In the genomic region with DNA sequence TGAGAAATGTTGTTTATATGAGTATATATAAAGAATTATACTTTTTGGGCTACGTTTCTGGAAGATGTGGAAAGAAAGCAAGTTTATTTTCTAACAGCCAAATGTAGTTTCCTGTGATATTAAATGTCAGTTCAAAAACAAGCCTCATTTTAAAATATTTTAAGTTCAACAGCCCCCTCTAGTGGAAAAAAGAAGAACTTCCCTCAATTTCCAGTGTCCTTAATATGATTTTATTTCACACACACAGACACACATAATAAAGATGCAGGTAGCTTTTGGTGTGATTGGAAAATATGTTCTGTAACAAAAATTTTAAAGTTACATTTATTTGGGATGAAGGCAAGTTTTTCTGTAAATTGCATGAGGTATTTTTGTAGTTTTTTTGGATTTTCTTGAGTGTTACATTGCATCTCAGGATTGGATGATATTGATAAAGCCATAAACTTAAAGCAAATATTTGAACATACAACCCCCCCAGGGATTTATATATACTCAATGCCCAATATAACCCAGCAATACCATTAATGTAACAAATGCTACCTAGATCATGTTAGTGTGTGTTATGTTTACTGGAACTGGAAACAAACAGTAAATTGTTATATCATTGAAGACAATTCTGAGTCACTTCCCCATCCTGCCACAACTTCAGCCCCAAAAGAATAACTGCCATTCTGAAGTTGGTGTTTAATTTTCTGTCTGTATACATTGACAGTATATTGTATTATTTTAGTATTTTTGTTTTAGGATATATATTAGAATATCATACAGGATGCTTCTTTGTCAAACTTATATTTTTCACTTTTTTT, we compare ENCODE assay signal across 9 cellular contexts. TPM values are rescaled to one million over a fixed set of nuclear protein-coding genes. Genes with fewer than 3 reads are reported as not detected.
DNase-seq lines count a peak whose midpoint lies in the region; ATAC-seq and TF ChIP-seq lines count a peak whose summit lies in the region.
"Had no signal": no experiment of that assay in that cellular context is flagged by ENCODE, and none has a peak within 500 bp of the region (broad histone marks: within the 10 kb centered on the region; RNA-seq: fewer than 3 reads in every experiment).

No MANE protein-coding gene starts in this region.

- H3K4me2 ChIP-seq in SK-N-SH: peak overlapping the region; percentile 45; the same call in 1 of the 2 replicates

- H3K9ac ChIP-seq in SK-N-SH: no peak overlapping the region; the same call in 1 of the 2 replicates

- TF ChIP-seq EP300 in SK-N-SH (IDR thresholded peaks at IDR 0.05; ENCODE audit: borderline replicate concordance in 1 of 2, low read depth in 1 of 2, low read length in 1 of 2): no peak

- H3K4me1 ChIP-seq in ACC112 (ENCODE audit: control insufficient read depth, insufficient read depth, low read length, unreplicated experiment): no peaks in the 10 kb centered on the region
- peaks cover 0 to 6% of the 10 kb centered on the region in 2 experiments; a peak in 2 of 4 replicates for H3K4me1 ChIP-seq in SK-N-SH (ENCODE audit: control insufficient read depth in 1 of 2, insufficient read depth in 2 of 2, low read depth in 1 of 2, low read length in 1 of 2)
- no peaks in the 10 kb centered on the region for H3K4me1 ChIP-seq in psoas muscle

- TF ChIP-seq CTCF in GM10266 (IDR thresholded peaks at IDR 0.05; ENCODE audit: control insufficient read depth, insufficient read depth, low read depth, missing control alignments) (peak; percentile 49), SK-N-SH (IDR thresholded peaks at IDR 0.05) (peak; percentile 81), psoas muscle (IDR thresholded peaks at IDR 0.05) (peak; percentile 83)

- 3% methylated on average over 1 of the region's 1 CpG for WGBS in SK-N-SH (ENCODE audit: low lambda C conversion rate)
- 0% methylated on average over 1 of the region's 1 CpG for WGBS in psoas muscle, 3 donors

- no peaks in the 10 kb centered on the region for H3F3A ChIP-seq in SK-N-SH (replicated peaks; ENCODE audit: insufficient read depth)

- H3K27ac ChIP-seq in ACC112 (ENCODE audit: low read depth, low read length): no peak overlapping the region
- H3K27ac ChIP-seq in SK-N-SH (ENCODE audit: low read depth in 2 of 2, low read length in 1 of 2): no peak overlapping the region
- no peak overlapping the region for H3K27ac ChIP-seq in psoas muscle

- TF ChIP-seq RAD21 in SK-N-SH (IDR thresholded peaks at IDR 0.05; ENCODE audit: low read length): peak; percentile 79

- POLR2A ChIA-PET in SK-N-SH (lab: Yijun Ruan, JAX): interaction anchor here (1.1 kb wide), 1 partner anchor 96 kb away, joined by 4 read pairs; a partner anchor contains a TSS

- H3K9me2 ChIP-seq in SK-N-SH: no peaks in the 10 kb centered on the region

- ATAC-seq in psoas muscle (peak in 2 of 4 donors; percentile 40 to 70), HG02623 (IDR thresholded peaks at IDR 0.05; ENCODE audit: unreplicated experiment) (no peak), HG03025 (IDR thresholded peaks at IDR 0.05; ENCODE audit: low FRiP score, unreplicated experiment) (no peak)
- ATAC-seq: stimulated activated naive CD8-positive, alpha-beta T cell treated with anti-CD3 and anti-CD28 coated beads, Interleukin-15, amount 100 ng/mL, for 72 hours had no signal

- H3K9me3 ChIP-seq in SK-N-SH (no peaks in the 10 kb centered on the region), psoas muscle (no peaks in the 10 kb centered on the region)

- DNase-seq in GM10266 (ENCODE audit: extremely low spot score): peak; percentile 40
- peak; percentile 53 for DNase-seq in LoVo (ENCODE audit: low spot score)
- peak; percentile 37 for DNase-seq in SK-N-SH
- DNase-seq in fibroblast of peridontal ligament (ENCODE audit: extremely low read depth): peak; percentile 74
- no peak for DNase-seq in psoas muscle

- CTCF ChIA-PET in SK-N-SH (lab: Yijun Ruan, JAX): interaction anchor here (0.5 to 1.6 kb wide), 35 partner anchors 8 to 756 kb away, joined by 3 to 12 read pairs (median 4); a partner anchor contains a TSS

- intact Hi-C loops in psoas muscle (cut with DNase I): loop anchor here (5.0 to 10.0 kb wide), 4 partner anchors 102 to 395 kb away; no protein-coding TSS in a partner anchor

- H3K36me3 ChIP-seq in ACC112 (ENCODE audit: insufficient read depth, low read length) (no peaks in the 10 kb centered on the region), SK-N-SH (replicated peaks in 1 of 2; ENCODE audit: control insufficient read depth in 1 of 2, insufficient read depth in 2 of 2, low read length in 1 of 2) (no peaks in the 10 kb centered on the region), psoas muscle (ENCODE audit: insufficient read depth in 1 of 2, low read depth in 1 of 2) (no peaks in the 10 kb centered on the region)

- H3K4me3 ChIP-seq in ACC112 (ENCODE audit: low read depth, low read length) (0 out of 2 replicates have a peak overlapping the region, but pooled peaks have one; percentile 4), SK-N-SH (ENCODE audit: low read depth in 2 of 2, low read length in 1 of 2) (peak overlapping the region in 1 of 2 experiments; percentile 10; a peak in 1 of 4 replicates), psoas muscle (no peak overlapping the region)

- H4K20me1 ChIP-seq in SK-N-SH (ENCODE audit: insufficient read depth): no peaks in the 10 kb centered on the region

- H3K79me2 ChIP-seq in ACC112 (ENCODE audit: control insufficient read depth, insufficient read depth, low read length, unreplicated experiment): no peaks in the 10 kb centered on the region
- H3K79me2 ChIP-seq in SK-N-SH (ENCODE audit: insufficient read depth): no peaks in the 10 kb centered on the region

- H3K27me3 ChIP-seq in ACC112 (ENCODE audit: insufficient read depth, low read length) (no peaks in the 10 kb centered on the region), SK-N-SH (ENCODE audit: insufficient read depth) (no peaks in the 10 kb centered on the region), psoas muscle (ENCODE audit: insufficient read depth in 3 of 3, low read length in 2 of 3) (no peaks in the 10 kb centered on the region)

- peak overlapping the region; percentile 70 for H2AFZ ChIP-seq in ACC112 (ENCODE audit: low read length, unreplicated experiment)
- peak overlapping the region; percentile 49; the same call in 1 of the 2 replicates for H2AFZ ChIP-seq in SK-N-SH (ENCODE audit: low read depth)

TF ChIP-seq in SK-N-SH, 30 proteins besides CTCF, POLR2A, EP300 and RAD21:
- peak; percentile 29; the same call in 1 of the 2 replicates for TF ChIP-seq SMC3 (IDR thresholded peaks at IDR 0.05; ENCODE audit: low read depth, low read length)
- TF ChIP-seq EZH2phosphoT487 (IDR thresholded peaks at IDR 0.05; ENCODE audit: borderline replicate concordance, low read depth): no peak
TF ChIP-seq in SK-N-SH: peak in this region for 1.

RNA-seq across cellular contexts. Expression of a gene that starts 54.0 kb away (rescaled TPM):
- 0.54 and 1.1 TPM in 2 replicates for polyA plus RNA-seq in SK-N-SH (2012; rRNA removed)
- polyA plus RNA-seq in SK-N-SH (2012; cell fraction: cytosol; rRNA removed): 0.45 and 0.55 TPM in 2 replicates
- 2.0 and 2.9 TPM in 2 replicates for polyA plus RNA-seq in SK-N-SH (2012; cell fraction: nucleus; rRNA removed)
- 1 to 10 TPM in 1 of 4 donors, under 1 TPM in 3; 0.44 to 1.6 (median 0.74) TPM for total RNA-seq in psoas muscle
- under 1 TPM; 0.20 to 0.35 (median 0.23) TPM for polyA plus RNA-seq in psoas muscle

Comparison
In these comparisons a context has a peak if more than half of its experiments do, and no peak if none do; other contexts are left out.
1. DNase-seq: peak in GM10266 (single experiment), LoVo (single experiment), SK-N-SH (single experiment) and fibroblast of peridontal ligament (single experiment); none in psoas muscle (0 of 2).
2. Peak in every context shown above with its lines, with median percentiles within 50 percentile points of each other: CTCF ChIP-seq.